8 cellular contexts compared by ENCODE assay signal in the genomic region with DNA sequence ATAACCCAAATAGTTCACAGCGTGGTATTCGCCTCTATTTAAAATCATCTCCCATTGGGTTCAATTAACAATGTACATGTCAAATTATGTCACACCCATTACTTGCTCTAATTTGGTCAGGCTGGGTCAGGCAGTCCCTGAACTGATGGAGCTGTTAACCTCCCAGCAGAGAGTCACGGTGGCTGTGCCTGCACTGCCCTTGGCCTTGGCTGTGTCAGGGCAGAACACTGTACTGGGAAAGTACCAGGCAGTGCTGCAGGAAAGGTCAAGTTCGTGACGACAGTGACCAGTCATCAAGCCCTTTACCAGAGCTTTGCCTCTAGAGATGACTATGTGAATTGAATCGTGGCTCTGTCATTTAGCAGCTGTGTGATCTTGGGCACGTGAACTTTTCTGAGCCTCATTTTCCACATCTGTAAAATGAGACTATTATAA.
DNase-seq lines count a peak whose midpoint lies in the region; ATAC-seq and TF ChIP-seq lines count a peak whose summit lies in the region.

No MANE protein-coding gene starts in this region.

- TF ChIP-seq CTCF in CD14-positive monocyte (IDR thresholded peaks at IDR 0.05): no peak

- peaks cover 10% of the 10 kb centered on the region for H3K36me3 Mint-ChIP-seq in activated CD4-positive, alpha-beta T cell treated with anti-CD3 and anti-CD28 coated beads for 36 hours (ENCODE audit: low read depth)
- peaks cover 12% of the 10 kb centered on the region for H3K36me3 Mint-ChIP-seq in activated CD4-positive, alpha-beta T cell treated with anti-CD3 and anti-CD28 coated beads, Interleukin-2, amount 10 ng/mL, durations not matched to agents 7 days and 5 days (ENCODE audit: low read depth)
- H3K36me3 Mint-ChIP-seq in CD14-positive monocyte: no peaks in the 10 kb centered on the region

- CTCF ChIA-PET in activated CD4-positive, alpha-beta T cell treated with anti-CD3 and anti-CD28 coated beads for 36 hours (lab: Charles Lee): interaction anchor here (0.7 to 1.6 kb wide), 12 partner anchors 9 to 130 kb away, joined by 3 to 10 read pairs (median 3); no protein-coding TSS in a partner anchor
- CTCF ChIA-PET in activated CD4-positive, alpha-beta T cell treated with anti-CD3 and anti-CD28 coated beads, Interleukin-2, amount 10 ng/mL, durations not matched to agents 7 days and 5 days (lab: Charles Lee): interaction anchor here (0.6 to 3.6 kb wide), 9 partner anchors 10 to 133 kb away, joined by 3 to 16 read pairs (median 4); no protein-coding TSS in a partner anchor

- peak; percentile 92 for ATAC-seq in activated CD4-positive, alpha-beta T cell treated with anti-CD3 and anti-CD28 coated beads for 36 hours
- ATAC-seq in HG02571 (IDR thresholded peaks at IDR 0.05; ENCODE audit: unreplicated experiment) (peak; percentile 92), right cardiac atrium (peak; percentile 65 to 81)

- peak overlapping the region; percentile 46 for H3K4me3 Mint-ChIP-seq in activated CD4-positive, alpha-beta T cell treated with anti-CD3 and anti-CD28 coated beads for 36 hours
- H3K4me3 Mint-ChIP-seq in activated CD4-positive, alpha-beta T cell treated with anti-CD3 and anti-CD28 coated beads, Interleukin-2, amount 10 ng/mL, durations not matched to agents 7 days and 5 days: no peak overlapping the region
- H3K4me3 Mint-ChIP-seq in CD14-positive monocyte: no peak overlapping the region

- 53% methylated on average over 7 of the region's 7 CpGs for WGBS in right cardiac atrium

- peaks cover 4% of the 10 kb centered on the region for H3K4me1 ChIP-seq in right cardiac atrium (ENCODE audit: control insufficient read depth, insufficient read depth, low read length)

- no peak overlapping the region for H3K27ac ChIP-seq in right cardiac atrium (ENCODE audit: low read length)

- intact Hi-C loops in activated CD4-positive, alpha-beta T cell treated with anti-CD3 and anti-CD28 coated beads for 36 hours (cut with DNase I, micrococcal nuclease): no loop called here
- intact Hi-C loops in right cardiac atrium (cut with DNase I): no loop called here
- intact Hi-C loops in CD14-positive monocyte (cut with micrococcal nuclease): no loop called here

- POLR2A ChIA-PET in activated CD4-positive, alpha-beta T cell treated with anti-CD3 and anti-CD28 coated beads for 36 hours (lab: Charles Lee): interaction anchor here (0.6 to 1.3 kb wide), 8 partner anchors 9 to 130 kb away, joined by 3 to 6 read pairs (median 3); no protein-coding TSS in a partner anchor
- POLR2A ChIA-PET in activated CD4-positive, alpha-beta T cell treated with anti-CD3 and anti-CD28 coated beads, Interleukin-2, amount 10 ng/mL, durations not matched to agents 7 days and 5 days (lab: Charles Lee): interaction anchor here (0.7 to 0.9 kb wide), 2 partner anchors 17 to 22 kb away, joined by 3 read pairs; no protein-coding TSS in a partner anchor

- no peak overlapping the region for H3K4me3 ChIP-seq in right cardiac atrium (ENCODE audit: low read length)

- H3K27ac Mint-ChIP-seq in activated CD4-positive, alpha-beta T cell treated with anti-CD3 and anti-CD28 coated beads for 36 hours: peak overlapping the region; percentile 83
- H3K27ac Mint-ChIP-seq in activated CD4-positive, alpha-beta T cell treated with anti-CD3 and anti-CD28 coated beads, Interleukin-2, amount 10 ng/mL, durations not matched to agents 7 days and 5 days: no peak overlapping the region
- H3K27ac Mint-ChIP-seq in CD14-positive monocyte: peak overlapping the region in 1 of 7 donors; percentile 63

- no peaks in the 10 kb centered on the region for H3K27me3 ChIP-seq in right cardiac atrium (ENCODE audit: control insufficient read depth, insufficient read depth)

- no peaks in the 10 kb centered on the region for H3K27me3 Mint-ChIP-seq in activated CD4-positive, alpha-beta T cell treated with anti-CD3 and anti-CD28 coated beads for 36 hours
- H3K27me3 Mint-ChIP-seq in activated CD4-positive, alpha-beta T cell treated with anti-CD3 and anti-CD28 coated beads, Interleukin-2, amount 10 ng/mL, durations not matched to agents 7 days and 5 days: no peaks in the 10 kb centered on the region
- H3K27me3 Mint-ChIP-seq in CD14-positive monocyte (ENCODE audit: low read depth in 3 of 3): peaks cover 1 to 6% (median 3%) of the 10 kb centered on the region in 3 donors

- no peaks in the 10 kb centered on the region for H3K9me3 ChIP-seq in right cardiac atrium (ENCODE audit: control insufficient read depth, low read length)

- DNase-seq in activated CD4-positive, alpha-beta T cell treated with anti-CD3 and anti-CD28 coated beads for 36 hours: peak; percentile 76
- DNase-seq in activated CD4-positive, alpha-beta T cell treated with anti-CD3 and anti-CD28 coated beads, Interleukin-2, amount 10 ng/mL, durations not matched to agents 7 days and 5 days: no peak
- peak; percentile 75 for DNase-seq in RKO (ENCODE audit: low spot score)
- peak in 1 of 3 donors; percentile 47 for DNase-seq in right cardiac atrium
- DNase-seq in NCI-H82 (lab: John Stamatoyannopoulos, UW): no peak
- no peak for DNase-seq in CD14-positive monocyte (ENCODE audit: low spot score)
- no peak for DNase-seq in NCI-H1436 (lab: John Stamatoyannopoulos, UW)

- H3K9me3 Mint-ChIP-seq in activated CD4-positive, alpha-beta T cell treated with anti-CD3 and anti-CD28 coated beads for 36 hours (ENCODE audit: low read depth): no peaks in the 10 kb centered on the region
- H3K9me3 Mint-ChIP-seq in activated CD4-positive, alpha-beta T cell treated with anti-CD3 and anti-CD28 coated beads, Interleukin-2, amount 10 ng/mL, durations not matched to agents 7 days and 5 days: no peaks in the 10 kb centered on the region
- no peaks in the 10 kb centered on the region for H3K9me3 Mint-ChIP-seq in CD14-positive monocyte

- peaks cover 41% of the 10 kb centered on the region for H3K4me1 Mint-ChIP-seq in activated CD4-positive, alpha-beta T cell treated with anti-CD3 and anti-CD28 coated beads for 36 hours
- H3K4me1 Mint-ChIP-seq in activated CD4-positive, alpha-beta T cell treated with anti-CD3 and anti-CD28 coated beads, Interleukin-2, amount 10 ng/mL, durations not matched to agents 7 days and 5 days: peaks cover 29% of the 10 kb centered on the region
- H3K4me1 Mint-ChIP-seq in CD14-positive monocyte: peaks cover 13% of the 10 kb centered on the region

Comparison
In these comparisons a context has a peak if more than half of its experiments do, and no peak if none do; other contexts are left out.
1. DNase-seq: peak in activated CD4-positive, alpha-beta T cell treated with anti-CD3 and anti-CD28 coated beads for 36 hours (single experiment) and RKO (single experiment); none in activated CD4-positive, alpha-beta T cell treated with anti-CD3 and anti-CD28 coated beads, Interleukin-2, amount 10 ng/mL, durations not matched to agents 7 days and 5 days (single experiment), NCI-H82 (single experiment), CD14-positive monocyte (single experiment) and NCI-H1436 (single experiment).
2. Peak in every context shown above with its lines, with median percentiles within 50 percentile points of each other: ATAC-seq.